ENCODE assay signal across 1 cellular context in the genomic region with DNA sequence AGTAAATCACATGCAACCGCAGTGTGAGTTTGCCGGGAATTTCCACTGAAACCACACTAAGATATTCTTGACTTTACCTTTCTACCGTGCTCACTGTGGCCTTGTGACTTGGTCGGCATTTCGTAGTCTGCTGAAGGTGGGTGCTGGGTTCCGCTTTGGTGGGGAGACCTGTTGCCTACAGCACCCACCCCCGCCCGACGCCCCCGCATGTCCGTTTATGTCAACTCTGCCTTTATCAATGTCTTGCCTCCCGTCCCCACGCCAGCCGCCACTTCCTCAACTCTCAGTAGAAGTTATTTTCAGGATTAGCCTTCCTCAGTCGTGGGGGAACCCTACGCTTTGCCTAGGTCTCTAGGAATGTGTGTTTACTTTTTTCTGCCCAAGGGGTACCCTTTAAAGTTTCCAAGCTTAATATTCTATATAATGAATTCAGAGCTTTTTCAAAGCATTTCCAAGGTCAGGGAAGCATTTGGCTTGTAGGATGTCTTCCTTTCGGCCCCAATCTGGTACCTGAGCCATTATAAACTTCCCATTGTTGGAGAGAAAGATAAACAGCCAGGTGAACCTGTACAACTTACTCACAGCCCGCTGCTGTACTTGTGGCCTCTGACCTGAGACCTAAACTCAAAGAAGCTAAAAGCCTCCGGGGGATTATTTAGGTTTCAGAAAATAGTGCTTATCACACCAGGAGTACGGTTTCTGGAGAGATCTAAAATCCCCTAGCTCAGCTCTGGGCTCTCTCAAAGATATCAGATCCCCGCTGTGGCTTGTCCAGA.
A peak's percentile ranks its signal among the peaks of the same experiment; 100 is the strongest.
TF ChIP-seq lines count a peak whose summit lies in the region.

No MANE protein-coding gene starts in this region.

TF ChIP-seq in K562, 482 proteins besides CTCF, POLR2A, EP300 and RAD21 (continued from another document and continues in another):
- TF ChIP-seq, protein P1, sequence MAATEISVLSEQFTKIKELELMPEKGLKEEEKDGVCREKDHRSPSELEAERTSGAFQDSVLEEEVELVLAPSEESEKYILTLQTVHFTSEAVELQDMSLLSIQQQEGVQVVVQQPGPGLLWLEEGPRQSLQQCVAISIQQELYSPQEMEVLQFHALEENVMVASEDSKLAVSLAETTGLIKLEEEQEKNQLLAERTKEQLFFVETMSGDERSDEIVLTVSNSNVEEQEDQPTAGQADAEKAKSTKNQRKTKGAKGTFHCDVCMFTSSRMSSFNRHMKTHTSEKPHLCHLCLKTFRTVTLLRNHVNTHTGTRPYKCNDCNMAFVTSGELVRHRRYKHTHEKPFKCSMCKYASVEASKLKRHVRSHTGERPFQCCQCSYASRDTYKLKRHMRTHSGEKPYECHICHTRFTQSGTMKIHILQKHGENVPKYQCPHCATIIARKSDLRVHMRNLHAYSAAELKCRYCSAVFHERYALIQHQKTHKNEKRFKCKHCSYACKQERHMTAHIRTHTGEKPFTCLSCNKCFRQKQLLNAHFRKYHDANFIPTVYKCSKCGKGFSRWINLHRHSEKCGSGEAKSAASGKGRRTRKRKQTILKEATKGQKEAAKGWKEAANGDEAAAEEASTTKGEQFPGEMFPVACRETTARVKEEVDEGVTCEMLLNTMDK (IDR thresholded peaks at IDR 0.05; ENCODE audit: borderline replicate concordance, insufficient read depth, low read depth, low read length, poor library complexity, severe bottlenecking) = no peak
- TF ChIP-seq KDM5B (IDR thresholded peaks at IDR 0.05; ENCODE audit: insufficient replicate concordance, low read depth, low read length) = no peak
- TF ChIP-seq, protein P2, sequence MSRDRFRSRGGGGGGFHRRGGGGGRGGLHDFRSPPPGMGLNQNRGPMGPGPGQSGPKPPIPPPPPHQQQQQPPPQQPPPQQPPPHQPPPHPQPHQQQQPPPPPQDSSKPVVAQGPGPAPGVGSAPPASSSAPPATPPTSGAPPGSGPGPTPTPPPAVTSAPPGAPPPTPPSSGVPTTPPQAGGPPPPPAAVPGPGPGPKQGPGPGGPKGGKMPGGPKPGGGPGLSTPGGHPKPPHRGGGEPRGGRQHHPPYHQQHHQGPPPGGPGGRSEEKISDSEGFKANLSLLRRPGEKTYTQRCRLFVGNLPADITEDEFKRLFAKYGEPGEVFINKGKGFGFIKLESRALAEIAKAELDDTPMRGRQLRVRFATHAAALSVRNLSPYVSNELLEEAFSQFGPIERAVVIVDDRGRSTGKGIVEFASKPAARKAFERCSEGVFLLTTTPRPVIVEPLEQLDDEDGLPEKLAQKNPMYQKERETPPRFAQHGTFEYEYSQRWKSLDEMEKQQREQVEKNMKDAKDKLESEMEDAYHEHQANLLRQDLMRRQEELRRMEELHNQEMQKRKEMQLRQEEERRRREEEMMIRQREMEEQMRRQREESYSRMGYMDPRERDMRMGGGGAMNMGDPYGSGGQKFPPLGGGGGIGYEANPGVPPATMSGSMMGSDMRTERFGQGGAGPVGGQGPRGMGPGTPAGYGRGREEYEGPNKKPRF (IDR thresholded peaks at IDR 0.05; ENCODE audit: low read depth, low read length) = no peak
- TF ChIP-seq LARP7 (IDR thresholded peaks at IDR 0.05) = no peak
- TF ChIP-seq ZNF76 (CRISPR knock-in tag; IDR thresholded peaks at IDR 0.05; ENCODE audit: borderline replicate concordance) = no peak
- no peak for TF ChIP-seq CHD1 (IDR thresholded peaks at IDR 0.05; ENCODE audit: low read length)
- no peak for TF ChIP-seq MAFG (tag; conservative IDR thresholded peaks at IDR 0.05)
- TF ChIP-seq POLR3A (IDR thresholded peaks at IDR 0.05; ENCODE audit: borderline replicate concordance, extremely low read depth, insufficient read depth, insufficient read length) = no peak
- TF ChIP-seq KHSRP (IDR thresholded peaks at IDR 0.05) = no peak
- TF ChIP-seq, protein P3, sequence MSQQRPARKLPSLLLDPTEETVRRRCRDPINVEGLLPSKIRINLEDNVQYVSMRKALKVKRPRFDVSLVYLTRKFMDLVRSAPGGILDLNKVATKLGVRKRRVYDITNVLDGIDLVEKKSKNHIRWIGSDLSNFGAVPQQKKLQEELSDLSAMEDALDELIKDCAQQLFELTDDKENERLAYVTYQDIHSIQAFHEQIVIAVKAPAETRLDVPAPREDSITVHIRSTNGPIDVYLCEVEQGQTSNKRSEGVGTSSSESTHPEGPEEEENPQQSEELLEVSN (IDR thresholded peaks at IDR 0.05; ENCODE audit: borderline replicate concordance in 1 of 2, extremely low read depth in 1 of 2, insufficient read depth in 1 of 2, insufficient read length in 1 of 2, low read depth in 1 of 2, low read length in 1 of 2, poor library complexity in 1 of 2, severe bottlenecking in 1 of 2) = peak in 1 of 2 experiments; percentile 27
- TF ChIP-seq, protein P4, sequence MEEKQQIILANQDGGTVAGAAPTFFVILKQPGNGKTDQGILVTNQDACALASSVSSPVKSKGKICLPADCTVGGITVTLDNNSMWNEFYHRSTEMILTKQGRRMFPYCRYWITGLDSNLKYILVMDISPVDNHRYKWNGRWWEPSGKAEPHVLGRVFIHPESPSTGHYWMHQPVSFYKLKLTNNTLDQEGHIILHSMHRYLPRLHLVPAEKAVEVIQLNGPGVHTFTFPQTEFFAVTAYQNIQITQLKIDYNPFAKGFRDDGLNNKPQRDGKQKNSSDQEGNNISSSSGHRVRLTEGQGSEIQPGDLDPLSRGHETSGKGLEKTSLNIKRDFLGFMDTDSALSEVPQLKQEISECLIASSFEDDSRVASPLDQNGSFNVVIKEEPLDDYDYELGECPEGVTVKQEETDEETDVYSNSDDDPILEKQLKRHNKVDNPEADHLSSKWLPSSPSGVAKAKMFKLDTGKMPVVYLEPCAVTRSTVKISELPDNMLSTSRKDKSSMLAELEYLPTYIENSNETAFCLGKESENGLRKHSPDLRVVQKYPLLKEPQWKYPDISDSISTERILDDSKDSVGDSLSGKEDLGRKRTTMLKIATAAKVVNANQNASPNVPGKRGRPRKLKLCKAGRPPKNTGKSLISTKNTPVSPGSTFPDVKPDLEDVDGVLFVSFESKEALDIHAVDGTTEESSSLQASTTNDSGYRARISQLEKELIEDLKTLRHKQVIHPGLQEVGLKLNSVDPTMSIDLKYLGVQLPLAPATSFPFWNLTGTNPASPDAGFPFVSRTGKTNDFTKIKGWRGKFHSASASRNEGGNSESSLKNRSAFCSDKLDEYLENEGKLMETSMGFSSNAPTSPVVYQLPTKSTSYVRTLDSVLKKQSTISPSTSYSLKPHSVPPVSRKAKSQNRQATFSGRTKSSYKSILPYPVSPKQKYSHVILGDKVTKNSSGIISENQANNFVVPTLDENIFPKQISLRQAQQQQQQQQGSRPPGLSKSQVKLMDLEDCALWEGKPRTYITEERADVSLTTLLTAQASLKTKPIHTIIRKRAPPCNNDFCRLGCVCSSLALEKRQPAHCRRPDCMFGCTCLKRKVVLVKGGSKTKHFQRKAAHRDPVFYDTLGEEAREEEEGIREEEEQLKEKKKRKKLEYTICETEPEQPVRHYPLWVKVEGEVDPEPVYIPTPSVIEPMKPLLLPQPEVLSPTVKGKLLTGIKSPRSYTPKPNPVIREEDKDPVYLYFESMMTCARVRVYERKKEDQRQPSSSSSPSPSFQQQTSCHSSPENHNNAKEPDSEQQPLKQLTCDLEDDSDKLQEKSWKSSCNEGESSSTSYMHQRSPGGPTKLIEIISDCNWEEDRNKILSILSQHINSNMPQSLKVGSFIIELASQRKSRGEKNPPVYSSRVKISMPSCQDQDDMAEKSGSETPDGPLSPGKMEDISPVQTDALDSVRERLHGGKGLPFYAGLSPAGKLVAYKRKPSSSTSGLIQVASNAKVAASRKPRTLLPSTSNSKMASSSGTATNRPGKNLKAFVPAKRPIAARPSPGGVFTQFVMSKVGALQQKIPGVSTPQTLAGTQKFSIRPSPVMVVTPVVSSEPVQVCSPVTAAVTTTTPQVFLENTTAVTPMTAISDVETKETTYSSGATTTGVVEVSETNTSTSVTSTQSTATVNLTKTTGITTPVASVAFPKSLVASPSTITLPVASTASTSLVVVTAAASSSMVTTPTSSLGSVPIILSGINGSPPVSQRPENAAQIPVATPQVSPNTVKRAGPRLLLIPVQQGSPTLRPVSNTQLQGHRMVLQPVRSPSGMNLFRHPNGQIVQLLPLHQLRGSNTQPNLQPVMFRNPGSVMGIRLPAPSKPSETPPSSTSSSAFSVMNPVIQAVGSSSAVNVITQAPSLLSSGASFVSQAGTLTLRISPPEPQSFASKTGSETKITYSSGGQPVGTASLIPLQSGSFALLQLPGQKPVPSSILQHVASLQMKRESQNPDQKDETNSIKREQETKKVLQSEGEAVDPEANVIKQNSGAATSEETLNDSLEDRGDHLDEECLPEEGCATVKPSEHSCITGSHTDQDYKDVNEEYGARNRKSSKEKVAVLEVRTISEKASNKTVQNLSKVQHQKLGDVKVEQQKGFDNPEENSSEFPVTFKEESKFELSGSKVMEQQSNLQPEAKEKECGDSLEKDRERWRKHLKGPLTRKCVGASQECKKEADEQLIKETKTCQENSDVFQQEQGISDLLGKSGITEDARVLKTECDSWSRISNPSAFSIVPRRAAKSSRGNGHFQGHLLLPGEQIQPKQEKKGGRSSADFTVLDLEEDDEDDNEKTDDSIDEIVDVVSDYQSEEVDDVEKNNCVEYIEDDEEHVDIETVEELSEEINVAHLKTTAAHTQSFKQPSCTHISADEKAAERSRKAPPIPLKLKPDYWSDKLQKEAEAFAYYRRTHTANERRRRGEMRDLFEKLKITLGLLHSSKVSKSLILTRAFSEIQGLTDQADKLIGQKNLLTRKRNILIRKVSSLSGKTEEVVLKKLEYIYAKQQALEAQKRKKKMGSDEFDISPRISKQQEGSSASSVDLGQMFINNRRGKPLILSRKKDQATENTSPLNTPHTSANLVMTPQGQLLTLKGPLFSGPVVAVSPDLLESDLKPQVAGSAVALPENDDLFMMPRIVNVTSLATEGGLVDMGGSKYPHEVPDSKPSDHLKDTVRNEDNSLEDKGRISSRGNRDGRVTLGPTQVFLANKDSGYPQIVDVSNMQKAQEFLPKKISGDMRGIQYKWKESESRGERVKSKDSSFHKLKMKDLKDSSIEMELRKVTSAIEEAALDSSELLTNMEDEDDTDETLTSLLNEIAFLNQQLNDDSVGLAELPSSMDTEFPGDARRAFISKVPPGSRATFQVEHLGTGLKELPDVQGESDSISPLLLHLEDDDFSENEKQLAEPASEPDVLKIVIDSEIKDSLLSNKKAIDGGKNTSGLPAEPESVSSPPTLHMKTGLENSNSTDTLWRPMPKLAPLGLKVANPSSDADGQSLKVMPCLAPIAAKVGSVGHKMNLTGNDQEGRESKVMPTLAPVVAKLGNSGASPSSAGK (IDR thresholded peaks at IDR 0.05) = no peak
- TF ChIP-seq FOXA3 (CRISPR knock-in tag; conservative IDR thresholded peaks at IDR 0.05 in 1 of 2, IDR thresholded peaks at IDR 0.05 in 1 of 2) = no peak; a peak in 1 of 4 replicates
- TF ChIP-seq, protein P5, sequence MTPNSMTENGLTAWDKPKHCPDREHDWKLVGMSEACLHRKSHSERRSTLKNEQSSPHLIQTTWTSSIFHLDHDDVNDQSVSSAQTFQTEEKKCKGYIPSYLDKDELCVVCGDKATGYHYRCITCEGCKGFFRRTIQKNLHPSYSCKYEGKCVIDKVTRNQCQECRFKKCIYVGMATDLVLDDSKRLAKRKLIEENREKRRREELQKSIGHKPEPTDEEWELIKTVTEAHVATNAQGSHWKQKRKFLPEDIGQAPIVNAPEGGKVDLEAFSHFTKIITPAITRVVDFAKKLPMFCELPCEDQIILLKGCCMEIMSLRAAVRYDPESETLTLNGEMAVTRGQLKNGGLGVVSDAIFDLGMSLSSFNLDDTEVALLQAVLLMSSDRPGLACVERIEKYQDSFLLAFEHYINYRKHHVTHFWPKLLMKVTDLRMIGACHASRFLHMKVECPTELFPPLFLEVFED (CRISPR knock-in tag; conservative IDR thresholded peaks at IDR 0.05) = peak; percentile 56; the same call in 1 of the 2 replicates
- TF ChIP-seq MCM2 (IDR thresholded peaks at IDR 0.05; ENCODE audit: low read depth) = no peak
- no peak for TF ChIP-seq ZNF282 (CRISPR knock-in tag; IDR thresholded peaks at IDR 0.05)
- no peak for TF ChIP-seq PPARD (CRISPR knock-in tag; IDR thresholded peaks at IDR 0.05)
- TF ChIP-seq ZBTB1 (CRISPR knock-in tag; IDR thresholded peaks at IDR 0.05; ENCODE audit: borderline replicate concordance, low read depth) = no peak
- TF ChIP-seq ZNF584 (CRISPR knock-in tag; IDR thresholded peaks at IDR 0.05; ENCODE audit: low read depth) = no peak
- TF ChIP-seq ETS2 (tag; IDR thresholded peaks at IDR 0.05; ENCODE audit: borderline replicate concordance, poor library complexity, severe bottlenecking) = no peak
- TF ChIP-seq KDM1A (IDR thresholded peaks at IDR 0.05) = peak; percentile 65 to 70
- TF ChIP-seq HEY1 (CRISPR knock-in tag; IDR thresholded peaks at IDR 0.05; ENCODE audit: borderline replicate concordance) = 0 out of 2 replicates have a peak, but pooled peaks have one; percentile 27
- peak; percentile 86 for TF ChIP-seq NCOR1 (IDR thresholded peaks at IDR 0.05)
- TF ChIP-seq BCL6 (CRISPR knock-in tag; IDR thresholded peaks at IDR 0.05) = no peak
- 0 out of 4 replicates have a peak, but pooled peaks of 1 of the 2 experiments have one; percentile 85 for TF ChIP-seq KDM4B (IDR thresholded peaks at IDR 0.05; ENCODE audit: borderline replicate concordance in 2 of 2, low read depth in 1 of 2)
